ENCODE assay signal across 1 cellular context in the genomic region with DNA sequence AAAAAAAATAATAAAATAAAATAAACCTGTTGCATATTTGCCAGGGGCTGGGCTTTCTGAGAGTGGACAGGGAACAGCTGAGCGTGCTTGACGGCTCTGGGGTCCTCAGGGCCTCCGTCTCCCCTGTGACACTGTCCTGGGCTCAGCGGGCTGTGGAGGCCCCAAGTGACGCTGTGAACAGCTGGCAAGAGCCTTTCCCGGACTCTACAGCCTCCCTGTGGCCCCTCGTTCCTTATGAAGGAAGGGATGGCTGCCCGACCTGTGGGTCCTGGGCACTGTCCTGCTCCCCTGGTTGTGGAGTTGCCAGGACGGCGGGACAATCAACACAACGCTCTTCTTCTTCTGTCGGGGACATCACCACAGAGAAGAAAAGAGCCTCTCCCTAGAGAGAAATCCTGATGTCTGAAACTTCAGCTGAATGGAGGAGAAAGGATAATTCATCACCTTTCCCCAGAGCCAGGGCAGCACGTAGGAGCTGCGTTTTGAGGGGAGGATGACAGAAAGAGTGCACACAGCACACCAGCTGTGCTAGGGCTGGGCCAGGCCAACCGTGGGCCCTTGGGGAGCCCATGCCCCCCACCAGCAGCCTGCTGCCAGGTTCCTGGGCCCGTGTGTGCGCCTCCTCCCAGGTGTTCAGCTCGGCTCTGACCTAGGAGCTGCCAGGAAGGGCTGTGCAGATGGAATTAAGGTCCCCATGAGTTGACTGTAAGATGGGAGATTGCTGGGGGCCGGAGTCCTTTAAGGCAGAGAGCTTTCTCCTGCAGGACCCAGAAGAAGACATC.
TF ChIP-seq lines count a peak whose summit lies in the region.

No MANE protein-coding gene starts in this region.

TF ChIP-seq in H1, 55 proteins besides CTCF, POLR2A, EP300 and RAD21:
- TF ChIP-seq TAF7 (optimal IDR thresholded peaks at IDR 0.05; ENCODE audit: borderline replicate concordance, low read depth, low read length) = no peak
- no peak for TF ChIP-seq CHD1 (IDR thresholded peaks at IDR 0.05; ENCODE audit: low read depth, low read length)
- no peak for TF ChIP-seq TBP (IDR thresholded peaks at IDR 0.05; ENCODE audit: low read depth, low read length)
- no peak for TF ChIP-seq ATF2 (IDR thresholded peaks at IDR 0.05; ENCODE audit: low read length)
- TF ChIP-seq SP2 (IDR thresholded peaks at IDR 0.05; ENCODE audit: low read length) = no peak
- TF ChIP-seq KDM5A (IDR thresholded peaks at IDR 0.05; ENCODE audit: low read length) = no peak
- no peak for TF ChIP-seq CTBP2 (IDR thresholded peaks at IDR 0.05; ENCODE audit: borderline replicate concordance, insufficient read depth, insufficient read length, low read length)
- TF ChIP-seq BRCA1 (IDR thresholded peaks at IDR 0.05; ENCODE audit: low read depth, low read length) = no peak
- TF ChIP-seq USF2 (IDR thresholded peaks at IDR 0.05; ENCODE audit: low read length) = no peak
- TF ChIP-seq SP4 (IDR thresholded peaks at IDR 0.05; ENCODE audit: low read length) = no peak
- no peak for TF ChIP-seq HDAC6 (IDR thresholded peaks at IDR 0.05; ENCODE audit: low read depth, low read length)
- no peak for TF ChIP-seq CEBPB (IDR thresholded peaks at IDR 0.05; ENCODE audit: low read depth, low read length)
- TF ChIP-seq SIX5 (IDR thresholded peaks at IDR 0.05; ENCODE audit: low read depth, low read length) = no peak
- no peak for TF ChIP-seq SAP30 (IDR thresholded peaks at IDR 0.05; ENCODE audit: insufficient read depth, insufficient replicate concordance, low read length)
